In the genomic region with DNA sequence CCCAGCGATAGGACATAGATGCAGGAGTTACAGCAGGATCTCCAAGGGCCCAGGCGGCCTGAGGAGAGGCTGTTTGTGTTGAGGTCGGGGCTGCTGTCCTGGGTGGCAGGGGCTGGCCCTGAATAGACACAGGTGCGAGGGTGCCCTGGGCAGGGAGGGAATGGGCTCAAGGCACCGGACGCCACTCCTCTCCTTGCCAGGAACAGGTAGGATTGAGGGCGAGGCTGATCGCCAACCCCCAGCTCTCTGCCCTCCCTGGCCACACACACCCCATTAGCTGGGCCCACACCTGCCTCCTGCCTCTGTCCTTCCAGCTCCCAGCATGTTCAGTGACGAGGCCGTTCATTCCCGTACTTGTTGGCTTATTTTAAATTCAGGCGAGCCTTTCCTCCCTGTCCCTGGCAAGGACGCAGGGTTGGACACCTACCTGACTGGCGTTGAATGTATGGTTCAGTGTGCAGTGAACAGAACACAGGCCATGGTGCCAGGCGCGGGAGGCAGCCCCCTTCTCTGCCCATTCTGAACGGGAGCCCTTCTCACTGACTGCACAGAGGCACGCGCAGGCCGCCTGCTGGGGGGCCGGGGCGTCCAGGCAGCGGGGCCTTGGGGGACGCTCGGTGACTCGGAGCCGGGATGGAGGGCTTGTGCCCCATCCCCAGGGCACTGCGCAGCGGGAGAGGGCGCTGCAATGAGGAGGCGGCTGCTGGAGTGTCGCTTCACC, we compare ENCODE assay signal across 23 cellular contexts. TPM values are rescaled to one million over a fixed set of nuclear protein-coding genes. Genes with fewer than 3 reads are reported as not detected.
DNase-seq lines count a peak whose midpoint lies in the region; ATAC-seq and TF ChIP-seq lines count a peak whose summit lies in the region.
"Had no signal": no experiment of that assay in that cellular context is flagged by ENCODE, and none has a peak within 500 bp of the region (broad histone marks: within the 10 kb centered on the region; RNA-seq: fewer than 3 reads in every experiment).

No MANE protein-coding gene starts in this region.

- H3K4me2 ChIP-seq in neural progenitor cell, result no peak overlapping the region
- H3K4me2 ChIP-seq: KMS-11 had no signal

- no peak overlapping the region for H2AFZ ChIP-seq in neural progenitor cell (replicated peaks)

- H4K20me1 ChIP-seq in neural progenitor cell (ENCODE audit: low read depth), result no peaks in the 10 kb centered on the region

- no peak for ATAC-seq in Right ventricle myocardium inferior
- ATAC-seq: CD8-positive, alpha-beta T cell; mucosa of descending colon; stimulated activated naive B cell treated with anti-CD40 and anti-IgM and Interleukin-4, amounts not matched to agents 10 μg/mL and 1 μg/mL and 100 μg/mL, for 72 hours had no signal

- no peak overlapping the region for H3K9ac ChIP-seq in neural progenitor cell
- H3K9ac ChIP-seq in endodermal cell (ENCODE audit: extremely low read depth, low read length, poor library complexity, severe bottlenecking), result no peak overlapping the region
- H3K9ac ChIP-seq: KMS-11 had no signal

- H3K36me3 Mint-ChIP-seq in neural progenitor cell (no peaks in the 10 kb centered on the region), endodermal cell (ENCODE audit: low read depth) (no peaks in the 10 kb centered on the region)
- H3K36me3 Mint-ChIP-seq: CD8-positive, alpha-beta T cell; stimulated activated naive B cell treated with anti-CD40 and anti-IgM and Interleukin-4, amounts not matched to agents 10 μg/mL and 1 μg/mL and 100 μg/mL, for 72 hours had no signal

- no peaks in the 10 kb centered on the region for H3F3A ChIP-seq in neural progenitor cell (ENCODE audit: low read depth)

- H3K9me3 ChIP-seq in right atrium auricular region, result no peaks in the 10 kb centered on the region
- no peaks in the 10 kb centered on the region for H3K9me3 ChIP-seq in neural progenitor cell (ENCODE audit: low read depth)
- no peaks in the 10 kb centered on the region for H3K9me3 ChIP-seq in endodermal cell (ENCODE audit: control insufficient read depth, low read length)
- H3K9me3 ChIP-seq in thyroid gland, result no peaks in the 10 kb centered on the region
- H3K9me3 ChIP-seq: mucosa of descending colon had no signal

- intact Hi-C loops in Right ventricle myocardium inferior (cut with DNase I) (no loop called here), thyroid gland (cut with DNase I) (no loop called here)

- no peak for TF ChIP-seq POLR2A in thyroid gland (IDR thresholded peaks at IDR 0.05)

- no peak overlapping the region for H3K4me3 ChIP-seq in right atrium auricular region
- H3K4me3 ChIP-seq in neural progenitor cell, result no peak overlapping the region
- H3K4me3 ChIP-seq in endodermal cell (ENCODE audit: low read length), result no peak overlapping the region
- no peak overlapping the region for H3K4me3 ChIP-seq in thyroid gland (replicated peaks in 1 of 3)
- H3K4me3 ChIP-seq: GM23248, mucosa of descending colon had no signal

- WGBS in endodermal cell (ENCODE audit: insufficient coverage in 1 of 2, insufficient read length in 1 of 2), 2 experiments, result 95 to 98% methylated on average over 17 to 30 of the region's 32 CpGs
- WGBS in thyroid gland, 2 donors, result 80 to 82% methylated on average over 22 to 29 of the region's 32 CpGs

- H3K27ac Mint-ChIP-seq in neural progenitor cell (peak overlapping the region; percentile 66), endodermal cell (no peak overlapping the region)
- H3K27ac Mint-ChIP-seq: CD8-positive, alpha-beta T cell; stimulated activated naive B cell treated with anti-CD40 and anti-IgM and Interleukin-4, amounts not matched to agents 10 μg/mL and 1 μg/mL and 100 μg/mL, for 72 hours; T-helper 1 cell treated with Interleukin-12 subunit alpha and Interleukin-12 subunit beta and Interleukin-4 antibody, amounts not matched to agents 30 μg/mL and 1 μg/mL, for 36 hours had no signal

- H3K4me3 Mint-ChIP-seq in neural progenitor cell (no peak overlapping the region), endodermal cell (no peak overlapping the region)
- H3K4me3 Mint-ChIP-seq: CD8-positive, alpha-beta T cell; stimulated activated naive B cell treated with anti-CD40 and anti-IgM and Interleukin-4, amounts not matched to agents 10 μg/mL and 1 μg/mL and 100 μg/mL, for 72 hours; T-helper 1 cell treated with Interleukin-12 subunit alpha and Interleukin-12 subunit beta and Interleukin-4 antibody, amounts not matched to agents 30 μg/mL and 1 μg/mL, for 36 hours had no signal

- peaks cover 6% of the 10 kb centered on the region for H3K27me3 Mint-ChIP-seq in neural progenitor cell (ENCODE audit: insufficient read depth, low read depth)
- no peaks in the 10 kb centered on the region for H3K27me3 Mint-ChIP-seq in endodermal cell (ENCODE audit: insufficient read depth)

- H3K27ac ChIP-seq in right atrium auricular region (peak overlapping the region in 1 of 2 donors; percentile 47), neural progenitor cell (no peak overlapping the region), endodermal cell (ENCODE audit: low read depth, low read length) (no peak overlapping the region), thyroid gland (peak overlapping the region in 1 of 3 donors; percentile 62)
- H3K27ac ChIP-seq: GM23248, KMS-11 had no signal

- TF ChIP-seq CTCF in right atrium auricular region (IDR thresholded peaks at IDR 0.05), result no peak
- TF ChIP-seq CTCF in neural progenitor cell (IDR thresholded peaks at IDR 0.05), result no peak
- TF ChIP-seq CTCF in endodermal cell (conservative IDR thresholded peaks at IDR 0.05), result no peak
- no peak for TF ChIP-seq CTCF in thyroid gland (IDR thresholded peaks at IDR 0.05)

- DNase-seq in right atrium auricular region (ENCODE audit: low spot score) (peak; percentile 34), Right ventricle myocardium inferior (ENCODE audit: missing footprints) (no peak), ecto neural progenitor cell (ENCODE audit: low spot score) (peak; percentile 42), neural progenitor cell (ENCODE audit: low spot score) (no peak), endodermal cell (no peak), thyroid gland (no peak), epidermal melanocyte (ENCODE audit: insufficient read length, low spot score) (no peak), DMS79 (lab: John Stamatoyannopoulos, UW) (no peak)
- DNase-seq: activated CD4-positive, alpha-beta T cell treated with anti-CD3 and anti-CD28 coated beads for 4 hours; activated gamma-delta T cell treated with Interleukin-2 at 50 U/mL for 16 hours; DMS153; MV-4-11; NCI-H774; OCI-M1; SIG-M5; stimulated activated naive B cell treated with anti-CD40 and anti-IgM and Interleukin-4, amounts not matched to agents 10 μg/mL and 1 μg/mL and 100 μg/mL, for 72 hours had no signal

- no peaks in the 10 kb centered on the region for H3K27me3 ChIP-seq in right atrium auricular region
- H3K27me3 ChIP-seq in neural progenitor cell, result no peaks in the 10 kb centered on the region
- H3K27me3 ChIP-seq in endodermal cell (ENCODE audit: control insufficient read depth, insufficient read depth, low read length, poor library complexity, severe bottlenecking), result no peaks in the 10 kb centered on the region
- no peaks in the 10 kb centered on the region for H3K27me3 ChIP-seq in thyroid gland

- H3K36me3 ChIP-seq in right atrium auricular region, result no peaks in the 10 kb centered on the region
- H3K36me3 ChIP-seq in neural progenitor cell, result no peaks in the 10 kb centered on the region
- H3K36me3 ChIP-seq in endodermal cell (ENCODE audit: control insufficient read depth, insufficient read depth, low read length), result no peaks in the 10 kb centered on the region
- H3K36me3 ChIP-seq in thyroid gland, result no peaks in the 10 kb centered on the region

- H3K9me3 Mint-ChIP-seq in neural progenitor cell, result no peaks in the 10 kb centered on the region
- H3K9me3 Mint-ChIP-seq in endodermal cell, result no peaks in the 10 kb centered on the region
- H3K9me3 Mint-ChIP-seq: CD8-positive, alpha-beta T cell; stimulated activated naive B cell treated with anti-CD40 and anti-IgM and Interleukin-4, amounts not matched to agents 10 μg/mL and 1 μg/mL and 100 μg/mL, for 72 hours; T-helper 1 cell treated with Interleukin-12 subunit alpha and Interleukin-12 subunit beta and Interleukin-4 antibody, amounts not matched to agents 30 μg/mL and 1 μg/mL, for 36 hours had no signal

- peaks cover 28% of the 10 kb centered on the region for H3K4me1 Mint-ChIP-seq in neural progenitor cell
- H3K4me1 Mint-ChIP-seq in endodermal cell, result peaks cover 3% of the 10 kb centered on the region

- peaks cover 0 to 26% of the 10 kb centered on the region in 2 donors for H3K4me1 ChIP-seq in right atrium auricular region
- H3K4me1 ChIP-seq in neural progenitor cell, result peaks cover 14% of the 10 kb centered on the region
- no peaks in the 10 kb centered on the region for H3K4me1 ChIP-seq in endodermal cell (ENCODE audit: control insufficient read depth, insufficient read depth, low read length)
- peaks cover 39 to 73% of the 10 kb centered on the region in 2 donors for H3K4me1 ChIP-seq in thyroid gland

- H3K79me2 ChIP-seq in neural progenitor cell (ENCODE audit: low read depth), result no peaks in the 10 kb centered on the region

RNA-seq across cellular contexts. Expression of a gene that starts 41.3 kb away (rescaled TPM):
- 10 to 100 TPM in 1 of 2 donors, 1 to 10 TPM in 1; 9.9 to 16.4 TPM for total RNA-seq in right atrium auricular region
- 6.7 TPM for total RNA-seq in Right ventricle myocardium inferior
- 0.11 and 0.31 TPM in 2 replicates for total RNA-seq in neural progenitor cell (ENCODE audit: low replicate concordance)
- total RNA-seq in endodermal cell, result 1 to 10 TPM in 1 of 2 donors, under 1 TPM in 1; 0.66 to 4.5 TPM
- polyA plus RNA-seq in endodermal cell (2013, experiment 1 of 2), result 0.96 TPM
- polyA plus RNA-seq in endodermal cell (2013, experiment 2 of 2), result 0.25 TPM
- total RNA-seq in thyroid gland, result 100 to 1,000 TPM in 1 of 4 donors, 10 to 100 TPM in 3; 47.7 to 122 (median 68.7) TPM

RNA-seq across cellular contexts. Expression of a gene that starts 51.0 kb away (rescaled TPM):
- total RNA-seq in right atrium auricular region (not detected), Right ventricle myocardium inferior (not detected), neural progenitor cell (ENCODE audit: low replicate concordance) (not detected in 2 replicates), endodermal cell (not detected), thyroid gland (not detected)
- not detected for polyA plus RNA-seq in endodermal cell (2013, experiment 1 of 2)
- not detected for polyA plus RNA-seq in endodermal cell (2013, experiment 2 of 2)
- total RNA-seq: CD8-positive, alpha-beta T cell; cerebellum; glomerular endothelial cell had no signal
- polyA plus RNA-seq: GM23248 had no signal

Comparison
In these comparisons a context has a peak if more than half of its experiments do, and no peak if none do; other contexts are left out.
1. DNase-seq: peak in right atrium auricular region (single experiment) and ecto neural progenitor cell (single experiment); none in Right ventricle myocardium inferior (single experiment), neural progenitor cell (single experiment), endodermal cell (single experiment), thyroid gland (0 of 2), epidermal melanocyte (single experiment) and DMS79 (single experiment).